Comparison of ENCODE assay signal across 11 cellular contexts in the genomic region with DNA sequence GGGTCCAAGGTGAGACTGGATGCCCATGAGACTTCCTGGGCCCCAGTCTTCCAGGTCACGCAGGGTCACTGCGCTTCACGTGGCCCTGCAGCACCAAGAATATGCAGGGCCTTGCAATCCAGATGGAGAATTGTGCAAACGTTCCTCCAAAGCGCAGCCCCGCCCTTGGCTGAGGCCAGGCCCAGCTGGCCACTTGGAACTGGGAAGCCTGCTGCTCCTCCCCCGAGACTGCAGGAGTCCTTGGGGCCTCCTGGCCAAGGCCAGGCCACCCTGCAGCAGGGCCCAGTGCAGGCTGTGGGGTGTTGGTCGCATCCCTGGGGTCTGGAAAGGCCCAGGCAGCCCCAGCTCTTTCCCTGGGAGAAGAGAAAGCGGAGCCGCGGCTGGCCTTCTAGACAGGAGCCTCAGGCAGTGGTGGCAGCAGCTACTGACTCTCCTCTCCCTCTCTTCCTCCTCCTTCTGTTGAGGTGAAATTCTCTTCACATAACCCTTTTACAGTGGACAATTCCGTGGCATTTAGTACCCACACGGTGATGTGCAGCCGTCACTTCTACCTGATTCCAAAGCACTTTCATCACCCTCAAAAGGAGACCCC.
A peak's percentile ranks its signal among the peaks of the same experiment; 100 is the strongest.
DNase-seq lines count a peak whose midpoint lies in the region; ATAC-seq, FAIRE-seq and TF ChIP-seq lines count a peak whose summit lies in the region.
"Had no signal": no experiment of that assay in that cellular context is flagged by ENCODE, and none has a peak within 500 bp of the region (broad histone marks: within the 10 kb centered on the region; RNA-seq: fewer than 3 reads in every experiment).

No MANE protein-coding gene starts in this region.

- H3K27me3 ChIP-seq in K562 (ENCODE audit: control insufficient read depth in 2 of 2, insufficient read depth in 2 of 2, low read length in 2 of 2) (peaks cover 40 to 91% of the 10 kb centered on the region in 2 experiments), stomach smooth muscle (ENCODE audit: control insufficient read depth in 1 of 2, insufficient read depth in 2 of 2, low read length in 2 of 2) (no peaks in the 10 kb centered on the region)

- H3K9ac ChIP-seq in K562 (ENCODE audit: insufficient read depth in 1 of 2, low read depth in 2 of 2, low read length in 2 of 2) (peak overlapping the region in 1 of 2 experiments; percentile 45; a peak in 2 of 4 replicates), stomach smooth muscle (ENCODE audit: low read length in 2 of 2) (no peak overlapping the region)

- DNase-seq in K562 (ENCODE audit: extremely low read depth in 1 of 4, low spot score in 3 of 4) (no peak), islet precursor cell (peak; percentile 62), DMS153 treated with DMSO at 0.1 percent for 48 hours (lab: John Stamatoyannopoulos, UW; ENCODE audit: unreplicated experiment) (no peak), DMS53 (lab: John Stamatoyannopoulos, UW) (no peak), NCI-H2227 treated with DMSO at 0.1 percent for 48 hours (lab: John Stamatoyannopoulos, UW) (no peak)
- no peak for DNase-seq in activated CD4-positive, CD25-positive, alpha-beta regulatory T cell treated with anti-CD3 and anti-CD28 coated beads, Interleukin-2, amount 50 U/mL, for 72 hours
- DNase-seq: hypothalamus, NCI-H526 had no signal

- no peak overlapping the region for H3K27ac ChIP-seq in K562 (ENCODE audit: extremely low read depth, low read depth, low read length)
- peak overlapping the region; percentile 41 for H3K27ac ChIP-seq in stomach smooth muscle (ENCODE audit: low read length)
- H3K27ac ChIP-seq: HL-60 had no signal

- H3K36me3 ChIP-seq in K562 (ENCODE audit: control insufficient read depth, insufficient read depth, low read length) (no peaks in the 10 kb centered on the region), stomach smooth muscle (ENCODE audit: control insufficient read depth in 2 of 2, insufficient read depth in 2 of 2, low read length in 2 of 2) (no peaks in the 10 kb centered on the region)

- intact Hi-C loops in K562 (cut with micrococcal nuclease): no loop called here

- POLR2A ChIA-PET in K562 (lab: Yijun Ruan, JAX): interaction anchor here (0.8 to 1.3 kb wide), 4 partner anchors 9 to 12 kb away, joined by 3 to 4 read pairs (median 3); no protein-coding TSS in a partner anchor

- no peaks in the 10 kb centered on the region for H3K79me2 ChIP-seq in K562 (ENCODE audit: control insufficient read depth, insufficient read depth, low read length)

- TF ChIP-seq EP300 in Ishikawa (IDR thresholded peaks at IDR 0.05; ENCODE audit: borderline replicate concordance) (no peak), K562 (IDR thresholded peaks at IDR 0.05; ENCODE audit: low read length) (no peak)

- no peak overlapping the region for H3K4me2 ChIP-seq in K562 (ENCODE audit: insufficient read depth, low read length)

- no peak for FAIRE-seq in K562 (lab: Jason Lieb, UNC)

- no peak overlapping the region for H2AFZ ChIP-seq in K562 (ENCODE audit: low read depth, low read length)

- H4K20me1 ChIP-seq in K562 (replicated peaks; ENCODE audit: control insufficient read depth, insufficient read depth, low read length): 0 out of 2 replicates have a peak, but pooled peaks cover 14% of the 10 kb centered on the region

- peak; percentile 62 for ATAC-seq in K562

- no TSS peak for BruUV-seq in K562 (replicated peaks; lab: Mats Ljungman, UMichigan)

- H3K9me3 ChIP-seq in K562 (replicated peaks; ENCODE audit: control insufficient read depth, insufficient read depth, low read depth, low read length): no peaks in the 10 kb centered on the region
- no peaks in the 10 kb centered on the region for H3K9me3 ChIP-seq in stomach smooth muscle (ENCODE audit: control insufficient read depth in 2 of 2, low read length in 2 of 2)

- in situ Hi-C loops in K562 (cut with MboI): no loop called here

- CTCF ChIA-PET in K562 (lab: Yijun Ruan, JAX; ENCODE audit: low intra/inter-chr PET ratio): interaction anchor here (0.6 kb wide), 1 partner anchor 1385 kb away, joined by 3 read pairs; no protein-coding TSS in a partner anchor

- H3K9me1 ChIP-seq in K562 (ENCODE audit: control insufficient read depth, insufficient read depth, low read length): no peaks in the 10 kb centered on the region

- no peak overlapping the region for H3K4me3 ChIP-seq in K562
- H3K4me3 ChIP-seq in stomach smooth muscle (ENCODE audit: low read length in 2 of 2): no peak overlapping the region

- H3K4me1 ChIP-seq in K562 (replicated peaks in 1 of 2; ENCODE audit: control insufficient read depth in 2 of 2, insufficient read depth in 2 of 2, low read length in 2 of 2): peaks cover 0 to 8% of the 10 kb centered on the region in 2 experiments; a peak in 2 of 5 replicates
- peaks cover 23% of the 10 kb centered on the region for H3K4me1 ChIP-seq in stomach smooth muscle (ENCODE audit: control insufficient read depth, insufficient read depth, low read length)

- TF ChIP-seq RAD21 in Ishikawa (IDR thresholded peaks at IDR 0.05; ENCODE audit: low read depth) (no peak), K562 (CRISPR knock-in tag; conservative IDR thresholded peaks at IDR 0.05 in 1 of 2, IDR thresholded peaks at IDR 0.05 in 1 of 2) (no peak)

- 7% methylated on average over 14 of the region's 14 CpGs for WGBS in K562 (ENCODE audit: insufficient coverage, low coverage, missing lambda C conversion rate)

- no peak for TF ChIP-seq POLR2A in K562 (conservative IDR thresholded peaks at IDR 0.05)

- no peak for TF ChIP-seq CTCF in K562 (IDR thresholded peaks at IDR 0.05 in 2 of 3, conservative IDR thresholded peaks at IDR 0.05 in 1 of 3; ENCODE audit: insufficient read depth in 2 of 3, low read depth in 1 of 3, low read length in 3 of 3)

TF ChIP-seq in Ishikawa, 13 proteins besides CTCF, POLR2A, EP300 and RAD21:
- TF ChIP-seq CEBPB (IDR thresholded peaks at IDR 0.05) (peak; percentile 70), FOXM1 (IDR thresholded peaks at IDR 0.05; ENCODE audit: borderline replicate concordance, low read depth) (no peak)
- TF ChIP-seq, protein P1, sequence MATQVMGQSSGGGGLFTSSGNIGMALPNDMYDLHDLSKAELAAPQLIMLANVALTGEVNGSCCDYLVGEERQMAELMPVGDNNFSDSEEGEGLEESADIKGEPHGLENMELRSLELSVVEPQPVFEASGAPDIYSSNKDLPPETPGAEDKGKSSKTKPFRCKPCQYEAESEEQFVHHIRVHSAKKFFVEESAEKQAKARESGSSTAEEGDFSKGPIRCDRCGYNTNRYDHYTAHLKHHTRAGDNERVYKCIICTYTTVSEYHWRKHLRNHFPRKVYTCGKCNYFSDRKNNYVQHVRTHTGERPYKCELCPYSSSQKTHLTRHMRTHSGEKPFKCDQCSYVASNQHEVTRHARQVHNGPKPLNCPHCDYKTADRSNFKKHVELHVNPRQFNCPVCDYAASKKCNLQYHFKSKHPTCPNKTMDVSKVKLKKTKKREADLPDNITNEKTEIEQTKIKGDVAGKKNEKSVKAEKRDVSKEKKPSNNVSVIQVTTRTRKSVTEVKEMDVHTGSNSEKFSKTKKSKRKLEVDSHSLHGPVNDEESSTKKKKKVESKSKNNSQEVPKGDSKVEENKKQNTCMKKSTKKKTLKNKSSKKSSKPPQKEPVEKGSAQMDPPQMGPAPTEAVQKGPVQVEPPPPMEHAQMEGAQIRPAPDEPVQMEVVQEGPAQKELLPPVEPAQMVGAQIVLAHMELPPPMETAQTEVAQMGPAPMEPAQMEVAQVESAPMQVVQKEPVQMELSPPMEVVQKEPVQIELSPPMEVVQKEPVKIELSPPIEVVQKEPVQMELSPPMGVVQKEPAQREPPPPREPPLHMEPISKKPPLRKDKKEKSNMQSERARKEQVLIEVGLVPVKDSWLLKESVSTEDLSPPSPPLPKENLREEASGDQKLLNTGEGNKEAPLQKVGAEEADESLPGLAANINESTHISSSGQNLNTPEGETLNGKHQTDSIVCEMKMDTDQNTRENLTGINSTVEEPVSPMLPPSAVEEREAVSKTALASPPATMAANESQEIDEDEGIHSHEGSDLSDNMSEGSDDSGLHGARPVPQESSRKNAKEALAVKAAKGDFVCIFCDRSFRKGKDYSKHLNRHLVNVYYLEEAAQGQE (IDR thresholded peaks at IDR 0.05; ENCODE audit: low read depth): no peak
